8 cellular contexts compared by ENCODE assay signal in the genomic region with DNA sequence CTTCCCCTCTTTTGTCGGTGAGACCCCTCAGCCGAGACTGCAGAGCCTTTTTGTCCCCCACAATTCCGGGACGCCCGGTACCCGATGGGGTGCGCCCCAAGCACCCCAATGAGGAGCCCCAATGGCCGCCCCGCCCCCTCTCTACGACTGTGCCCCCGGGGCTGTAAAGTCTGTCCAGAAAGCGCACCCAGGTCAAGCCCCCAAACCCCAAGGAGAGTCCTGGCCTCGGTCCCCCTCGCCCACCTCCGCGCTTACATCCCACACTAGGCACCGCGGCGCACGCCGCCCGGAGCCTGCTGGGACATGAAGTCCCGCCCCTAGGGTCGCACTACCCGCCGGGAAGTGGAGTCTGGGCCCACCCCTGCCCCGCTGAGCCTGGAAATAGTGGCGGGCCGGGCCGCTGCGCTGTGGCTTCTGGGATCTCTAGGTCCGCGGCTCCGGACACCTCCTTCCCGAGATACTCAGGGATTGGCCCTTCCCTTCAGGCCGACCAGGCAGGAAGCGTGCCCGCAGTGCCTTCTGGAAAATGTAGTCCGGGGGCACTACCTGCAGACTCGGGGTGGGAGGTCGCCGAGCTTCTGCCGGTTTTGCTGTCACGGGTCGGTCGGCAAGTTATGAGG. TPM values are rescaled to one million over a fixed set of nuclear protein-coding genes. Genes with fewer than 3 reads are reported as not detected.
DNase-seq lines count a peak whose midpoint lies in the region; ATAC-seq, FAIRE-seq and TF ChIP-seq lines count a peak whose summit lies in the region.

Gene MEN1 (minus strand): TSS at position 281 of the 620 bp plus-strand sequence. CDS start 442 bp downstream, outside the sequence.

- TF ChIP-seq CTCF in WTC11 (IDR thresholded peaks at IDR 0.05) (no peak), bronchial epithelial cell (IDR thresholded peaks at IDR 0.05; ENCODE audit: insufficient read depth, low read length, severe bottlenecking) (no peak)

- peaks cover 6% of the 10 kb centered on the region for H3K36me3 ChIP-seq in bronchial epithelial cell (ENCODE audit: control insufficient read depth, insufficient read depth, low read length)
- no peaks in the 10 kb centered on the region for H3K36me3 ChIP-seq in small intestine (ENCODE audit: control insufficient read depth in 2 of 2, insufficient read depth in 2 of 2, low read length in 2 of 2)

- peaks cover 6% of the 10 kb centered on the region; the same call in 1 of the 2 replicates for H3K4me1 Mint-ChIP-seq in WTC11

- POLR2A ChIA-PET in WTC11 (lab: Charles Lee) = interaction anchor here (1.5 kb wide), 1 partner anchor 31 kb away, joined by 4 read pairs; no protein-coding TSS in a partner anchor

- H3K4me1 ChIP-seq in small intestine (ENCODE audit: control insufficient read depth in 2 of 2, insufficient read depth in 1 of 2, low read depth in 1 of 2, low read length in 1 of 2) = peaks cover 0 to 1% of the 10 kb centered on the region in 2 donors

- peak within 1 kb of the TSS; percentile 75 to 84 for H3K27ac ChIP-seq in small intestine (ENCODE audit: low read depth in 1 of 2, low read length in 1 of 2)

- CTCF ChIA-PET in WTC11 (lab: Charles Lee) = interaction anchor here (0.5 to 3.8 kb wide), 10 partner anchors 11 to 455 kb away, joined by 3 to 28 read pairs (median 5); partner anchors contain the start of gene SF1

- H3K4me3 ChIP-seq in bronchial epithelial cell (ENCODE audit: low read depth, low read length) = peak within 1 kb of the TSS; percentile 87
- H3K4me3 ChIP-seq in small intestine (ENCODE audit: low read depth in 1 of 2, low read length in 2 of 2) = peak within 1 kb of the TSS; percentile 73 to 87

- DNase-seq in 8988T (peak; percentile 100), NCI-H2227 treated with DMSO at 0.1 percent for 48 hours (lab: John Stamatoyannopoulos, UW) (peak; percentile 98), WTC11 (ENCODE audit: low spot score) (peak; percentile 98), bronchial epithelial cell (ENCODE audit: low read depth) (peak; percentile 91), iPS-NIHi11 (ENCODE audit: low spot score) (peak; percentile 96), small intestine (peak; percentile 95)

- peaks cover 15% of the 10 kb centered on the region; the same call in 1 of the 2 replicates for H3K36me3 Mint-ChIP-seq in WTC11

- peak within 1 kb of the TSS; percentile 91 for H3K4me3 Mint-ChIP-seq in WTC11

- peak; percentile 60 for ATAC-seq in GM18867 (IDR thresholded peaks at IDR 0.05; ENCODE audit: unreplicated experiment)
- peak; percentile 62 for ATAC-seq in HG03135 (IDR thresholded peaks at IDR 0.05; ENCODE audit: unreplicated experiment)
- peak; percentile 99 for ATAC-seq in WTC11

- H3K27ac Mint-ChIP-seq in WTC11 = peak within 1 kb of the TSS; percentile 85

- no peaks in the 10 kb centered on the region for H3K27me3 Mint-ChIP-seq in WTC11 (ENCODE audit: low read depth)

- FAIRE-seq in bronchial epithelial cell (lab: Jason Lieb, UNC) (no peak), small intestine (lab: Jason Lieb, UNC) (no peak)

- 0% methylated on average over 44 to 46 of the region's 46 CpGs for WGBS in small intestine, 3 donors

- H3K27me3 ChIP-seq in bronchial epithelial cell (ENCODE audit: control insufficient read depth, insufficient read depth, low read length) (no peaks in the 10 kb centered on the region), small intestine (ENCODE audit: control insufficient read depth in 2 of 2, insufficient read depth in 2 of 2, low read length in 2 of 2) (no peaks in the 10 kb centered on the region)

- H3K9me3 Mint-ChIP-seq in WTC11 = no peaks in the 10 kb centered on the region

- no peaks in the 10 kb centered on the region for H3K9me3 ChIP-seq in small intestine (ENCODE audit: control insufficient read depth, low read depth)

TF ChIP-seq in WTC11, 78 proteins besides CTCF, POLR2A, EP300 and RAD21 (continues in another document):
- TF ChIP-seq JUN (CRISPR knock-in tag; IDR thresholded peaks at IDR 0.05) = no peak
- TF ChIP-seq SP1 (CRISPR knock-in tag; conservative IDR thresholded peaks at IDR 0.05) = peak; percentile 92
- peak; percentile 29; the same call in 1 of the 2 replicates for TF ChIP-seq TEAD1 (CRISPR knock-in tag; IDR thresholded peaks at IDR 0.05)
- no peak for TF ChIP-seq ZNF138 (CRISPR knock-in tag; conservative IDR thresholded peaks at IDR 0.05)
- TF ChIP-seq, protein P1, sequence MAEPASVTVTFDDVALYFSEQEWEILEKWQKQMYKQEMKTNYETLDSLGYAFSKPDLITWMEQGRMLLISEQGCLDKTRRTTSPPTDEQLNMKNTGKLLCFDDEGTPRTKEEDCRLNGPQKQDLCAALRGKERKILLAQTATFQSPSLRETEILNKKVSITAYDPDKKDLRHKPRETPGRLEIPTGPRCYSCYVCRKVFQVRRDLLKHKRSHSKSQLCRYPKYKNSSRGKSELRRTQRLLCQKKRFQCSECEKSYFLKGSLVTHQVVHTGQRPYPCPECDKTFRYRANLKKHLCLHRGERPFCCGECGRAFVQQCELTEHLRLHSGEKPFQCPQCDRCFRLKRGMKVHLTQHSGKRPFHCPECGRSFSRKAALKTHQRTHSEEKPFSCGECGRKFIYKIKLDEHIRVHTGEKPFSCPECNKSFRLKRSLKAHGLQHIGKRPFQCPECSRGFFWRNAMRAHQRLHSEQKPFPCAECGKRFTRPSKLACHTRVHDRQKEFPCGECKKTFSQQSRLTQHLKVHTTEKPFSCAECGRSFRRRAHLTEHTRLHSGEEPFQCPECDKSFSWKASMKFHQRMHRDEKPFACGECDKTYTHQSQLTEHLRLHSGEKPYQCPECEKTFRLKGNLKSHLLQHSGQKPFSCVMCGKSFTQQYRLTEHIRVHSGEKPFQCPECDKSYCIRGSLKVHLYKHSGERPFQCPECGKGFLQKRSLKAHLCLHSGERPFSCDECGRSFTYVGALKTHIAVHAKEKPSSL (CRISPR knock-in tag; conservative IDR thresholded peaks at IDR 0.05) = no peak
- TF ChIP-seq, protein P2, sequence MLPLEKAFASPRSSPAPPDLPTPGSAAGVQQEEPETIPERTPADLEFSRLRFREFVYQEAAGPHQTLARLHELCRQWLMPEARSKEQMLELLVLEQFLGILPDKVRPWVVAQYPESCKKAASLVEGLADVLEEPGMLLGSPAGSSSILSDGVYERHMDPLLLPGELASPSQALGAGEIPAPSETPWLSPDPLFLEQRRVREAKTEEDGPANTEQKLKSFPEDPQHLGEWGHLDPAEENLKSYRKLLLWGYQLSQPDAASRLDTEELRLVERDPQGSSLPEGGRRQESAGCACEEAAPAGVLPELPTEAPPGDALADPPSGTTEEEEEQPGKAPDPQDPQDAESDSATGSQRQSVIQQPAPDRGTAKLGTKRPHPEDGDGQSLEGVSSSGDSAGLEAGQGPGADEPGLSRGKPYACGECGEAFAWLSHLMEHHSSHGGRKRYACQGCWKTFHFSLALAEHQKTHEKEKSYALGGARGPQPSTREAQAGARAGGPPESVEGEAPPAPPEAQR (CRISPR knock-in tag; IDR thresholded peaks at IDR 0.05) = no peak
- TF ChIP-seq TEAD4 (CRISPR knock-in tag; IDR thresholded peaks at IDR 0.05) = no peak
- TF ChIP-seq NFE2L1 (CRISPR knock-in tag; IDR thresholded peaks at IDR 0.05) = no peak
- TF ChIP-seq CREM (CRISPR knock-in tag; IDR thresholded peaks at IDR 0.05) = no peak
- 0 out of 2 replicates have a peak, but pooled peaks have one; percentile 6 for TF ChIP-seq ETV6 (CRISPR knock-in tag; IDR thresholded peaks at IDR 0.05)
- TF ChIP-seq, protein P3, sequence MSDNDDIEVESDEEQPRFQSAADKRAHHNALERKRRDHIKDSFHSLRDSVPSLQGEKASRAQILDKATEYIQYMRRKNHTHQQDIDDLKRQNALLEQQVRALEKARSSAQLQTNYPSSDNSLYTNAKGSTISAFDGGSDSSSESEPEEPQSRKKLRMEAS (CRISPR knock-in tag; IDR thresholded peaks at IDR 0.05) = no peak
- TF ChIP-seq JAZF1 (CRISPR knock-in tag; IDR thresholded peaks at IDR 0.05) = no peak
- no peak for TF ChIP-seq ZBTB43 (CRISPR knock-in tag; IDR thresholded peaks at IDR 0.05)
- TF ChIP-seq PRRX2 (CRISPR knock-in tag; IDR thresholded peaks at IDR 0.05) = no peak
- TF ChIP-seq, protein P4, sequence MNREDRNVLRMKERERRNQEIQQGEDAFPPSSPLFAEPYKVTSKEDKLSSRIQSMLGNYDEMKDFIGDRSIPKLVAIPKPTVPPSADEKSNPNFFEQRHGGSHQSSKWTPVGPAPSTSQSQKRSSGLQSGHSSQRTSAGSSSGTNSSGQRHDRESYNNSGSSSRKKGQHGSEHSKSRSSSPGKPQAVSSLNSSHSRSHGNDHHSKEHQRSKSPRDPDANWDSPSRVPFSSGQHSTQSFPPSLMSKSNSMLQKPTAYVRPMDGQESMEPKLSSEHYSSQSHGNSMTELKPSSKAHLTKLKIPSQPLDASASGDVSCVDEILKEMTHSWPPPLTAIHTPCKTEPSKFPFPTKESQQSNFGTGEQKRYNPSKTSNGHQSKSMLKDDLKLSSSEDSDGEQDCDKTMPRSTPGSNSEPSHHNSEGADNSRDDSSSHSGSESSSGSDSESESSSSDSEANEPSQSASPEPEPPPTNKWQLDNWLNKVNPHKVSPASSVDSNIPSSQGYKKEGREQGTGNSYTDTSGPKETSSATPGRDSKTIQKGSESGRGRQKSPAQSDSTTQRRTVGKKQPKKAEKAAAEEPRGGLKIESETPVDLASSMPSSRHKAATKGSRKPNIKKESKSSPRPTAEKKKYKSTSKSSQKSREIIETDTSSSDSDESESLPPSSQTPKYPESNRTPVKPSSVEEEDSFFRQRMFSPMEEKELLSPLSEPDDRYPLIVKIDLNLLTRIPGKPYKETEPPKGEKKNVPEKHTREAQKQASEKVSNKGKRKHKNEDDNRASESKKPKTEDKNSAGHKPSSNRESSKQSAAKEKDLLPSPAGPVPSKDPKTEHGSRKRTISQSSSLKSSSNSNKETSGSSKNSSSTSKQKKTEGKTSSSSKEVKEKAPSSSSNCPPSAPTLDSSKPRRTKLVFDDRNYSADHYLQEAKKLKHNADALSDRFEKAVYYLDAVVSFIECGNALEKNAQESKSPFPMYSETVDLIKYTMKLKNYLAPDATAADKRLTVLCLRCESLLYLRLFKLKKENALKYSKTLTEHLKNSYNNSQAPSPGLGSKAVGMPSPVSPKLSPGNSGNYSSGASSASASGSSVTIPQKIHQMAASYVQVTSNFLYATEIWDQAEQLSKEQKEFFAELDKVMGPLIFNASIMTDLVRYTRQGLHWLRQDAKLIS (CRISPR knock-in tag; IDR thresholded peaks at IDR 0.05; ENCODE audit: borderline replicate concordance) = no peak

RNA-seq across cellular contexts. Expression of gene MEN1, which starts in this region (rescaled TPM):
- 47.1 to 53.3 TPM (median 51.2 TPM) in 3 replicates for total RNA-seq in WTC11 (2021)
- total RNA-seq in bronchial epithelial cell = 5.5 and 8.3 TPM in 2 replicates
- polyA plus RNA-seq in small intestine = 10 to 100 TPM; 17.6 to 27.1 (median 23.4) TPM

Comparison
In these comparisons a context has a peak if more than half of its experiments do, and no peak if none do; other contexts are left out.
1. Peak in every context shown above with its lines: DNase-seq, ATAC-seq, H3K4me3 ChIP-seq and H3K27ac ChIP-seq.